37 cellular contexts compared by ENCODE assay signal in the genomic region with DNA sequence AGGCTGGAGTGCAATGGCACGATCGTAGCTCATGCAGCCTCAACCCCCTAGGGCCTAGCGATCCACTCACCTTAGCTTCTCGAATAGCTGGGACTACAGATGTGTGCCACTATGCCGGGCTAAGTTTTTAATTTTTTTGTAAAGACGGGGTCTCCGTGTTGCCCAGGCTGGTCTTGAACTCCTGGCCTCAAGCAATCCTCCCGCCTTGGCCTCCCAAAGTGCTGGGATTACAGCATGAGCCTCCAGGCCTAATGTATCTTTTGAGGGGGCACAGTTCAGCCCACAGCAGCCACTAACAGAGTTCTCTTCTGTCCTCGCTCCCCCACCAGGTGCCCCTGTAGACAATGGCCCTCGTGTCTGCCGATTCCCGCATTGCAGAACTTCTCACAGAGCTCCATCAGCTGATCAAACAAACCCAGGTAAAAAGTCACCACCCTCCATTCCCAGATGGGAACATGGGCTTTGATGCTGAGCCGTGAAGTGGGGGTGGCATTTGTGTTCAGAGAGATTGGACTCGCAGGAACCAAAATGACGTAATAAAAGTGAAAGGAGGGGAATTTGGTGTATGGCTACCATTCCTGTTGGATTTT. TPM values are rescaled to one million over a fixed set of nuclear protein-coding genes. Genes with fewer than 3 reads are reported as not detected.
"Had no signal": no experiment of that assay in that cellular context is flagged by ENCODE, and none has a peak within 500 bp of the region (broad histone marks: within the 10 kb centered on the region; RNA-seq: fewer than 3 reads in every experiment).

No MANE protein-coding gene starts in this region.

- H3K4me3 ChIP-seq: adrenal gland, body of pancreas, esophagus muscularis mucosa, gastrocnemius medialis had no signal

- FAIRE-seq: colon had no signal

- H3K27me3 ChIP-seq: adrenal gland, body of pancreas, esophagus muscularis mucosa, foreskin keratinocyte, gastrocnemius medialis had no signal

- H3K9me3 ChIP-seq: adrenal gland, body of pancreas, esophagus muscularis mucosa, gastrocnemius medialis had no signal

- DNase-seq: activated B cell treated with CpG ODN at 0.5 μM for 24 hours; activated CD4-positive, alpha-beta T cell treated with anti-CD3 and anti-CD28 coated beads for 48 hours; activated CD4-positive, alpha-beta T cell treated with anti-CD3 and anti-CD28 coated beads, Interleukin-2, amount 50 U/mL, for 1 hour; activated CD4-positive, alpha-beta T cell treated with anti-CD3 and anti-CD28 coated beads, Interleukin-2, amount 50 U/mL, for 48 hours; activated CD8-positive, alpha-beta memory T cell treated with anti-CD3 and anti-CD28 coated beads, Interleukin-2, amount 10 ng/mL, durations not matched to agents 7 days and 5 days; activated CD8-positive, alpha-beta memory T cell treated with anti-CD3 and anti-CD28 coated beads, Interleukin-2, amount 50 U/mL, for 4 hours; activated CD8-positive, alpha-beta T cell treated with anti-CD3 and anti-CD28 coated beads for 36 hours; activated effector memory CD4-positive, alpha-beta T cell treated with anti-CD3 and anti-CD28 coated beads, Interleukin-2, amount 50 U/mL, for 16 hours; activated naive CD4-positive, alpha-beta T cell treated with anti-CD3 and anti-CD28 coated beads for 36 hours; activated naive CD8-positive, alpha-beta T cell treated with anti-CD3 and anti-CD28 coated beads for 36 hours; activated naive CD8-positive, alpha-beta T cell treated with anti-CD3 and anti-CD28 coated beads, Interleukin-2, amount 50 U/mL, for 24 hours; activated T-cell treated with anti-CD3 and anti-CD28 coated beads, Interleukin-2, amount 50 U/mL, for 1 hour; activated T-cell treated with anti-CD3 and anti-CD28 coated beads, Interleukin-2, amount 50 U/mL, for 48 hours; adrenal gland; amygdala; aorta; body of pancreas; caudate nucleus; cortex of kidney; dermis blood vessel endothelial cell; effector CD4-positive, alpha-beta T cell; effector memory CD8-positive, alpha-beta T cell; erythroblast; foreskin keratinocyte; gastrocnemius medialis; glutamatergic neuron; T-helper 1 cell; T-helper 17 cell; T1000; WERI-Rb-1 had no signal

- H3K4me1 ChIP-seq: adrenal gland, esophagus muscularis mucosa, foreskin keratinocyte, gastrocnemius medialis had no signal

- H3K27ac ChIP-seq: adrenal gland, body of pancreas, esophagus muscularis mucosa, foreskin keratinocyte, gastrocnemius medialis, WERI-Rb-1 had no signal

- ATAC-seq: activated CD4-positive, CD25-positive, alpha-beta regulatory T cell treated with anti-CD3 and anti-CD28 coated beads, Interleukin-2, amount 50 U/mL, for 24 hours; activated CD8-positive, alpha-beta memory T cell treated with anti-CD3 and anti-CD28 coated beads, Interleukin-2, amount 10 ng/mL, durations not matched to agents 7 days and 5 days; activated CD8-positive, alpha-beta T cell treated with anti-CD3 and anti-CD28 coated beads for 36 hours; activated naive CD8-positive, alpha-beta T cell treated with anti-CD3 and anti-CD28 coated beads, Interleukin-2, amount 50 U/mL, for 24 hours; body of pancreas; effector memory CD8-positive, alpha-beta T cell; foreskin keratinocyte; gastrocnemius medialis; T-helper 17 cell had no signal

RNA-seq across cellular contexts. Expression of a gene that starts 16.0 kb away (rescaled TPM):
- total RNA-seq: activated B cell treated with CpG ODN at 0.5 μM for 24 hours, chondrocyte, dermis blood vessel endothelial cell had no signal

RNA-seq across cellular contexts. Expression of a gene that starts 42.0 kb away (rescaled TPM):
- total RNA-seq: activated B cell treated with CpG ODN at 0.5 μM for 24 hours; activated CD8-positive, alpha-beta memory T cell treated with anti-CD3 and anti-CD28 coated beads for 36 hours; activated CD8-positive, alpha-beta memory T cell treated with anti-CD3 and anti-CD28 coated beads, Interleukin-2, amount 10 ng/mL, durations not matched to agents 7 days and 5 days; activated CD8-positive, alpha-beta T cell treated with anti-CD3 and anti-CD28 coated beads for 36 hours; activated naive CD4-positive, alpha-beta T cell treated with anti-CD3 and anti-CD28 coated beads for 36 hours; activated naive CD8-positive, alpha-beta T cell treated with anti-CD3 and anti-CD28 coated beads for 36 hours; activated T-helper 1 cell treated with anti-CD3 and anti-CD28 coated beads, Interleukin-12 subunit alpha, Interleukin-12 subunit beta, Interleukin-2, Interleukin-4 antibody, amounts not matched to agents 30 ng/mL and 10 ng/mL and 1 ng/mL, durations not matched to agents 14 hours and 24 hours and 36 hours; activated T-helper 2 cell treated with anti-CD3 and anti-CD28 coated beads, Interferon-gamma antibody, Interleukin-2, Interleukin-4, amounts not matched to agents 10 μg/mL and 5 μg/mL and 100 μg/mL, durations not matched to agents 14 hours and 24 hours and 36 hours had no signal

RNA-seq across cellular contexts. Expression of a gene that starts 57.0 kb away (rescaled TPM):
- total RNA-seq: activated CD8-positive, alpha-beta T cell treated with anti-CD3 and anti-CD28 coated beads for 36 hours; activated naive CD4-positive, alpha-beta T cell treated with anti-CD3 and anti-CD28 coated beads for 36 hours; adrenal gland; chondrocyte; esophagus muscularis mucosa had no signal
- polyA plus RNA-seq: adrenal gland, aorta, foreskin keratinocyte had no signal
